8 cellular contexts compared by ENCODE assay signal in the genomic region with DNA sequence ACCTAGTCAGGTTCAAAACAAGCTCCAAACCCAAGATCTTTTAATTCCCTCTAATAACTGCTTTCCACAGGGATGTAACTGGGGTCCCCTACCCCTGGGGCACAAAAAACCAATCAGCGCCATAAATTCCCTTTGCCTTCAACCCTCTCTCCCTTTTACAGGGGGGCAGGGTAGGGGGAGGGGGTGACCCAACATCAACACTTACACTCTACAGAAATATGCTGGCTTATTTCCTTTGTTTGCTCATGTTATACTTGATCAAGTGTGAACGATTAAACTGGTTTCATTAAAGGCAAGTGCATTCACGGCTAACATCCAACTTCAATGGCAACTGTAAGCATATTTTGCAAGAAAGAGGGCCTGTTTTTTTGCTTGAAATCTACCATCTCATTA. TPM values are rescaled to one million over a fixed set of nuclear protein-coding genes. Genes with fewer than 3 reads are reported as not detected.
DNase-seq lines count a peak whose midpoint lies in the region; ATAC-seq and TF ChIP-seq lines count a peak whose summit lies in the region.

No MANE protein-coding gene starts in this region.

- H3K4me1 ChIP-seq in GM23338 (ENCODE audit: insufficient read depth) (peaks cover 41% of the 10 kb centered on the region), RWPE2 (ENCODE audit: insufficient read depth, poor library complexity, severe bottlenecking) (peaks cover 47% of the 10 kb centered on the region), hepatocyte (ENCODE audit: insufficient read depth) (peaks cover 68% of the 10 kb centered on the region)

- peaks cover 76% of the 10 kb centered on the region for H3K79me2 ChIP-seq in GM23338 (replicated peaks; ENCODE audit: insufficient read depth)
- H3K79me2 ChIP-seq in hepatocyte: peaks cover 71% of the 10 kb centered on the region

- H3K4me1 Mint-ChIP-seq in GM23338: peaks cover 47% of the 10 kb centered on the region

- H3K36me3 ChIP-seq in GM23338 (ENCODE audit: insufficient read depth): no peaks in the 10 kb centered on the region
- H3K36me3 ChIP-seq in RWPE2 (ENCODE audit: low read depth): peaks cover 40% of the 10 kb centered on the region
- H3K36me3 ChIP-seq in hepatocyte (replicated peaks; ENCODE audit: insufficient read depth, low read depth): no peaks in the 10 kb centered on the region

- H3K27me3 ChIP-seq in GM23338 (ENCODE audit: insufficient read depth) (no peaks in the 10 kb centered on the region), RWPE2 (ENCODE audit: insufficient read depth, poor library complexity, severe bottlenecking) (no peaks in the 10 kb centered on the region), hepatocyte (no peaks in the 10 kb centered on the region)

- no peaks in the 10 kb centered on the region; the same call in 1 of the 2 replicates for H4K20me1 ChIP-seq in GM23338 (replicated peaks; ENCODE audit: insufficient read depth)
- peaks cover 52% of the 10 kb centered on the region for H4K20me1 ChIP-seq in hepatocyte (ENCODE audit: insufficient read depth, poor library complexity, severe bottlenecking)

- no peak for TF ChIP-seq CTCF in GM23338 (conservative IDR thresholded peaks at IDR 0.05; ENCODE audit: low read depth in 2 of 2)
- TF ChIP-seq CTCF in RWPE2 (IDR thresholded peaks at IDR 0.05; ENCODE audit: poor library complexity, severe bottlenecking): no peak
- no peak for TF ChIP-seq CTCF in hepatocyte (IDR thresholded peaks at IDR 0.05; ENCODE audit: poor library complexity)

- peak overlapping the region; percentile 95 for H3K27ac Mint-ChIP-seq in GM23338

- no peak overlapping the region for H2AFZ ChIP-seq in GM23338
- H2AFZ ChIP-seq in hepatocyte: no peak overlapping the region

- peak overlapping the region; percentile 98 for H3K4me3 Mint-ChIP-seq in GM23338

- peaks cover 18% of the 10 kb centered on the region for H3K27me3 Mint-ChIP-seq in GM23338 (ENCODE audit: insufficient read depth, low read depth, poor library complexity)

- DNase-seq in GM23338 (ENCODE audit: low spot score): no peak
- no peak for DNase-seq in RWPE2 (ENCODE audit: low spot score)
- no peak for DNase-seq in hepatocyte (ENCODE audit: low spot score)
- DNase-seq in skeletal muscle cell (ENCODE audit: low read depth): no peak
- DNase-seq in activated CD4-positive, alpha-beta T cell treated with anti-CD3 and anti-CD28 coated beads, Interleukin-2, amount 50 U/mL, for 4 hours: no peak
- DNase-seq in AG08395 (ENCODE audit: low spot score): no peak

- H3K4me2 ChIP-seq in GM23338: peak overlapping the region; percentile 78
- peak overlapping the region; percentile 87 for H3K4me2 ChIP-seq in hepatocyte

- peak overlapping the region; percentile 98 for H3K27ac ChIP-seq in GM23338 (ENCODE audit: low read depth)
- peak overlapping the region; percentile 89 for H3K27ac ChIP-seq in RWPE2 (ENCODE audit: poor library complexity, severe bottlenecking)
- H3K27ac ChIP-seq in hepatocyte: peak overlapping the region; percentile 99

- H3K9me3 ChIP-seq in RWPE2 (ENCODE audit: severe bottlenecking) (no peaks in the 10 kb centered on the region), hepatocyte (ENCODE audit: low read depth) (no peaks in the 10 kb centered on the region)

- H3K9me2 ChIP-seq in GM23338 (ENCODE audit: insufficient read depth) (no peaks in the 10 kb centered on the region), hepatocyte (replicated peaks; ENCODE audit: insufficient read depth) (no peaks in the 10 kb centered on the region)

- peaks cover 22% of the 10 kb centered on the region for H3F3A ChIP-seq in GM23338 (replicated peaks; ENCODE audit: low read depth)

- H3K9me3 Mint-ChIP-seq in GM23338: no peaks in the 10 kb centered on the region; the same call in 1 of the 3 replicates

- ATAC-seq in GM23338 (no peak), RWPE2 (ENCODE audit: low read depth) (no peak), HG03521 (IDR thresholded peaks at IDR 0.05; ENCODE audit: unreplicated experiment) (no peak), GM21381 (IDR thresholded peaks at IDR 0.05; ENCODE audit: unreplicated experiment) (no peak)

- 12% methylated on average over 3 of the region's 3 CpGs for WGBS in hepatocyte (ENCODE audit: low lambda C conversion rate, missing lambda C conversion rate)

- H3K4me3 ChIP-seq in GM23338 (peak overlapping the region; percentile 90), RWPE2 (ENCODE audit: severe bottlenecking) (peak overlapping the region; percentile 72), hepatocyte (peak overlapping the region; percentile 47), skeletal muscle cell (ENCODE audit: low read depth, low read length) (peak overlapping the region; percentile 70)

- H3K36me3 Mint-ChIP-seq in GM23338 (ENCODE audit: low read depth): peaks cover 41% of the 10 kb centered on the region

TF ChIP-seq in GM23338, 12 proteins besides CTCF, POLR2A, EP300 and RAD21 (continues in another document):
- TF ChIP-seq ZNF114 (CRISPR knock-in tag; IDR thresholded peaks at IDR 0.05): no peak
- no peak for TF ChIP-seq EZH2 (IDR thresholded peaks at IDR 0.05; ENCODE audit: low read depth, unreplicated experiment)
- TF ChIP-seq CREB1 (CRISPR knock-in tag; IDR thresholded peaks at IDR 0.05; ENCODE audit: low read depth): no peak
- TF ChIP-seq, protein P1, sequence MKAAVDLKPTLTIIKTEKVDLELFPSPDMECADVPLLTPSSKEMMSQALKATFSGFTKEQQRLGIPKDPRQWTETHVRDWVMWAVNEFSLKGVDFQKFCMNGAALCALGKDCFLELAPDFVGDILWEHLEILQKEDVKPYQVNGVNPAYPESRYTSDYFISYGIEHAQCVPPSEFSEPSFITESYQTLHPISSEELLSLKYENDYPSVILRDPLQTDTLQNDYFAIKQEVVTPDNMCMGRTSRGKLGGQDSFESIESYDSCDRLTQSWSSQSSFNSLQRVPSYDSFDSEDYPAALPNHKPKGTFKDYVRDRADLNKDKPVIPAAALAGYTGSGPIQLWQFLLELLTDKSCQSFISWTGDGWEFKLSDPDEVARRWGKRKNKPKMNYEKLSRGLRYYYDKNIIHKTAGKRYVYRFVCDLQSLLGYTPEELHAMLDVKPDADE (IDR thresholded peaks at IDR 0.05): no peak
- TF ChIP-seq, protein P2, sequence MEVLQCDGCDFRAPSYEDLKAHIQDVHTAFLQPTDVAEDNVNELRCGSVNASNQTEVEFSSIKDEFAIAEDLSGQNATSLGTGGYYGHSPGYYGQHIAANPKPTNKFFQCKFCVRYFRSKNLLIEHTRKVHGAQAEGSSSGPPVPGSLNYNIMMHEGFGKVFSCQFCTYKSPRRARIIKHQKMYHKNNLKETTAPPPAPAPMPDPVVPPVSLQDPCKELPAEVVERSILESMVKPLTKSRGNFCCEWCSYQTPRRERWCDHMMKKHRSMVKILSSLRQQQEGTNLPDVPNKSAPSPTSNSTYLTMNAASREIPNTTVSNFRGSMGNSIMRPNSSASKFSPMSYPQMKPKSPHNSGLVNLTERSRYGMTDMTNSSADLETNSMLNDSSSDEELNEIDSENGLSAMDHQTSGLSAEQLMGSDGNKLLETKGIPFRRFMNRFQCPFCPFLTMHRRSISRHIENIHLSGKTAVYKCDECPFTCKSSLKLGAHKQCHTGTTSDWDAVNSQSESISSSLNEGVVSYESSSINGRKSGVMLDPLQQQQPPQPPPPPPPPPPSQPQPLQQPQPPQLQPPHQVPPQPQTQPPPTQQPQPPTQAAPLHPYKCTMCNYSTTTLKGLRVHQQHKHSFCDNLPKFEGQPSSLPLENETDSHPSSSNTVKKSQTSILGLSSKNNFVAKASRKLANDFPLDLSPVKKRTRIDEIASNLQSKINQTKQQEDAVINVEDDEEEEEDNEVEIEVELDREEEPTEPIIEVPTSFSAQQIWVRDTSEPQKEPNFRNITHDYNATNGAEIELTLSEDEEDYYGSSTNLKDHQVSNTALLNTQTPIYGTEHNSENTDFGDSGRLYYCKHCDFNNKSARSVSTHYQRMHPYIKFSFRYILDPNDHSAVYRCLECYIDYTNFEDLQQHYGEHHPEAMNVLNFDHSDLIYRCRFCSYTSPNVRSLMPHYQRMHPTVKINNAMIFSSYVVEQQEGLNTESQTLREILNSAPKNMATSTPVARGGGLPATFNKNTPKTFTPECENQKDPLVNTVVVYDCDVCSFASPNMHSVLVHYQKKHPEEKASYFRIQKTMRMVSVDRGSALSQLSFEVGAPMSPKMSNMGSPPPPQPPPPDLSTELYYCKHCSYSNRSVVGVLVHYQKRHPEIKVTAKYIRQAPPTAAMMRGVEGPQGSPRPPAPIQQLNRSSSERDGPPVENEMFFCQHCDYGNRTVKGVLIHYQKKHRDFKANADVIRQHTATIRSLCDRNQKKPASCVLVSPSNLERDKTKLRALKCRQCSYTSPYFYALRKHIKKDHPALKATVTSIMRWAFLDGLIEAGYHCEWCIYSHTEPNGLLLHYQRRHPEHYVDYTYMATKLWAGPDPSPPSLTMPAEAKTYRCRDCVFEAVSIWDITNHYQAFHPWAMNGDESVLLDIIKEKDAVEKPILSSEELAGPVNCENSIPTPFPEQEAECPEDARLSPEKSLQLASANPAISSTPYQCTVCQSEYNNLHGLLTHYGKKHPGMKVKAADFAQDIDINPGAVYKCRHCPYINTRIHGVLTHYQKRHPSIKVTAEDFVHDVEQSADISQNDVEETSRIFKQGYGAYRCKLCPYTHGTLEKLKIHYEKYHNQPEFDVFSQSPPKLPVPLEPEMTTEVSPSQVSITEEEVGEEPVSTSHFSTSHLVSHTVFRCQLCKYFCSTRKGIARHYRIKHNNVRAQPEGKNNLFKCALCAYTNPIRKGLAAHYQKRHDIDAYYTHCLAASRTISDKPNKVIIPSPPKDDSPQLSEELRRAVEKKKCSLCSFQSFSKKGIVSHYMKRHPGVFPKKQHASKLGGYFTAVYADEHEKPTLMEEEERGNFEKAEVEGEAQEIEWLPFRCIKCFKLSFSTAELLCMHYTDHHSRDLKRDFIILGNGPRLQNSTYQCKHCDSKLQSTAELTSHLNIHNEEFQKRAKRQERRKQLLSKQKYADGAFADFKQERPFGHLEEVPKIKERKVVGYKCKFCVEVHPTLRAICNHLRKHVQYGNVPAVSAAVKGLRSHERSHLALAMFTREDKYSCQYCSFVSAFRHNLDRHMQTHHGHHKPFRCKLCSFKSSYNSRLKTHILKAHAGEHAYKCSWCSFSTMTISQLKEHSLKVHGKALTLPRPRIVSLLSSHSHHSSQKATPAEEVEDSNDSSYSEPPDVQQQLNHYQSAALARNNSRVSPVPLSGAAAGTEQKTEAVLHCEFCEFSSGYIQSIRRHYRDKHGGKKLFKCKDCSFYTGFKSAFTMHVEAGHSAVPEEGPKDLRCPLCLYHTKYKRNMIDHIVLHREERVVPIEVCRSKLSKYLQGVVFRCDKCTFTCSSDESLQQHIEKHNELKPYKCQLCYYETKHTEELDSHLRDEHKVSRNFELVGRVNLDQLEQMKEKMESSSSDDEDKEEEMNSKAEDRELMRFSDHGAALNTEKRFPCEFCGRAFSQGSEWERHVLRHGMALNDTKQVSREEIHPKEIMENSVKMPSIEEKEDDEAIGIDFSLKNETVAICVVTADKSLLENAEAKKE (CRISPR knock-in tag; IDR thresholded peaks at IDR 0.05): no peak

RNA-seq across cellular contexts. Expression of gene CTBP2, which starts 2.9 kb away (rescaled TPM):
- 233 and 265 TPM in 2 replicates for total RNA-seq in GM23338 (2014; rRNA removed; shearing (Covaris generic))
- 133 and 138 TPM in 2 replicates for polyA plus RNA-seq in GM23338 (2016; fragmentation: Nextera tagmentation; extraction: Ambion mirVana)
- 61.3 and 61.5 TPM in 2 replicates for total RNA-seq in hepatocyte
- 81.0 and 85.3 TPM in 2 replicates for polyA plus RNA-seq in hepatocyte
